Comparison of ENCODE assay signal across 23 cellular contexts in genomic region chr18:34598136-34598635, GRCh38.
"Had no signal": no experiment of that assay in that cellular context is flagged by ENCODE, and none has a peak within 500 bp of the region (broad histone marks: within the 10 kb centered on the region; RNA-seq: fewer than 3 reads in every experiment).

No MANE protein-coding gene starts in this region.

- H3K9ac ChIP-seq: neural progenitor cell had no signal

- H3K9me3 ChIP-seq: esophagus squamous epithelium, gastroesophageal sphincter, heart left ventricle, ovary, right lobe of liver, stomach, thoracic aorta, upper lobe of right lung had no signal

- DNase-seq: activated CD4-positive, alpha-beta memory T cell treated with anti-CD3 and anti-CD28 coated beads, Interleukin-2, amount 10 ng/mL, durations not matched to agents 7 days and 5 days; activated CD4-positive, alpha-beta T cell treated with anti-CD3 and anti-CD28 coated beads for 48 hours; activated CD4-positive, CD25-positive, alpha-beta regulatory T cell; activated CD8-positive, alpha-beta memory T cell treated with anti-CD3 and anti-CD28 coated beads, Interleukin-2, amount 10 ng/mL, durations not matched to agents 7 days and 5 days; activated naive CD4-positive, alpha-beta T cell; activated naive CD8-positive, alpha-beta T cell treated with anti-CD3 and anti-CD28 coated beads, Interleukin-2, amount 10 ng/mL, durations not matched to agents 7 days and 5 days; anterior cingulate cortex; cortex of kidney; effector CD4-positive, alpha-beta T cell; esophagus squamous epithelium; heart left ventricle; left ventricle myocardium superior; naive thymus-derived CD4-positive, alpha-beta T cell; ovary; right lobe of liver; stimulated activated CD4-positive, alpha-beta T cell treated with anti-CD3 and anti-CD28 coated beads, Interleukin-4, amount 100 ng/mL, for 24 hours; stomach; upper lobe of right lung had no signal

- H3K27ac ChIP-seq: esophagus squamous epithelium, neural progenitor cell, ovary, right lobe of liver, thoracic aorta, upper lobe of right lung had no signal

- H3K4me3 ChIP-seq: esophagus squamous epithelium, gastroesophageal sphincter, heart left ventricle, neural progenitor cell, ovary, right lobe of liver, stomach, thoracic aorta, upper lobe of right lung had no signal

- ATAC-seq: activated CD8-positive, alpha-beta memory T cell treated with anti-CD3 and anti-CD28 coated beads, Interleukin-2, amount 10 ng/mL, durations not matched to agents 7 days and 5 days; activated T-helper 17 cell treated with anti-CD3 and anti-CD28 coated beads, Interleukin-2, amount 50 U/mL, for 72 hours; gastroesophageal sphincter; heart left ventricle; left ventricle myocardium superior; naive thymus-derived CD4-positive, alpha-beta T cell; right lobe of liver; stimulated activated effector memory CD8-positive, alpha-beta T cell treated with anti-CD3 and anti-CD28 coated beads, Interleukin-12 subunit alpha, Interleukin-12 subunit beta, amount 100 ng/mL, for 72 hours; upper lobe of right lung had no signal

- H3K27me3 ChIP-seq: esophagus squamous epithelium, gastroesophageal sphincter, heart left ventricle, neural progenitor cell, ovary, right lobe of liver, stomach, upper lobe of right lung had no signal

- H3K4me1 ChIP-seq: esophagus squamous epithelium, right lobe of liver, upper lobe of right lung had no signal

- H2AFZ ChIP-seq: neural progenitor cell had no signal

- H3K4me2 ChIP-seq: neural progenitor cell had no signal

- H3K36me3 ChIP-seq: esophagus squamous epithelium, gastroesophageal sphincter, heart left ventricle, neural progenitor cell, ovary, right lobe of liver, stomach, thoracic aorta, upper lobe of right lung had no signal
